ENCODE assay signal across 12 cellular contexts in the genomic region with DNA sequence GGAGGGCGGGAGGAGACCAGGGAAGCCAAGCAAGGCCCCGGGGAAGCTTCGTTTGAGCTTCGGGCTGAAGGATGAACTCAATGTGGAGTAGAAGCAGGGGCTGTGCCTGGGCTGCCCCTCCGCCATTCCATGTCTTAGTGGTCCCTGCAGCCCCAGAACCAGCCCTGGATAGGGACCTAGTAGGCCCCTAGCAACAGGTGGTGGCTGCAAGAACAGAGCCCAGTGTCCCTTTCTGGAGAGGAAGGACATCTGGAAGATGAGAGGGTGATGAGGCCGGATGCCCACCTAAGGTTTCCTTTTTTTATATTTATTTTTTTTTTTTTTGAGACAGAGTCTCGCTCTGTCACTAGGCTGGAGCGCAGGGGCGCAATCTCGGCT. TPM values are rescaled to one million over a fixed set of nuclear protein-coding genes. Genes with fewer than 3 reads are reported as not detected.
A peak's percentile ranks its signal among the peaks of the same experiment; 100 is the strongest.
DNase-seq lines count a peak whose midpoint lies in the region; ATAC-seq, FAIRE-seq and TF ChIP-seq lines count a peak whose summit lies in the region.
"Had no signal": no experiment of that assay in that cellular context is flagged by ENCODE, and none has a peak within 500 bp of the region (broad histone marks: within the 10 kb centered on the region; RNA-seq: fewer than 3 reads in every experiment).

No MANE protein-coding gene starts in this region.

- TF ChIP-seq CTCF in dorsolateral prefrontal cortex (IDR thresholded peaks at IDR 0.05 in 54 of 56, conservative IDR thresholded peaks at IDR 0.05 in 2 of 56; ENCODE audit: low read depth in 1 of 56, partially characterized antibody in 56 of 56) (no peak), neural crest cell (conservative IDR thresholded peaks at IDR 0.05) (no peak), type B pancreatic cell (conservative IDR thresholded peaks at IDR 0.05) (no peak)

- no peak for TF ChIP-seq POLR2A in GM18505 (IDR thresholded peaks at IDR 0.05; ENCODE audit: borderline replicate concordance, extremely low read depth, insufficient read depth, insufficient read length)

- no peak for ATAC-seq in activated naive CD4-positive, alpha-beta T cell treated with anti-CD3 and anti-CD28 coated beads, Interleukin-2, amount 50 U/mL, for 72 hours
- no peak for ATAC-seq in GM18505 (IDR thresholded peaks at IDR 0.05; ENCODE audit: unreplicated experiment)

- H3K36me3 Mint-ChIP-seq in activated naive CD4-positive, alpha-beta T cell treated with anti-CD3 and anti-CD28 coated beads, Interleukin-2, amount 50 U/mL, for 72 hours = peaks cover 16 to 44% of the 10 kb centered on the region in 2 donors
- H3K36me3 Mint-ChIP-seq in neural crest cell (ENCODE audit: low read depth) (peaks cover 7% of the 10 kb centered on the region), type B pancreatic cell (peaks cover 11% of the 10 kb centered on the region)

- FAIRE-seq in urothelium cell line (lab: Jason Lieb, UNC) = no peak

- H3K27ac ChIP-seq in dorsolateral prefrontal cortex = peak overlapping the region in 56 of 59 donors; percentile 40 to 94 (median 83)

- H3K4me3 Mint-ChIP-seq in neural crest cell (no peak overlapping the region), type B pancreatic cell (no peak overlapping the region)
- H3K4me3 Mint-ChIP-seq: central memory CD8-positive, alpha-beta T cell had no signal

- no peak overlapping the region for H3K4me3 ChIP-seq in dorsolateral prefrontal cortex

- H3K27ac Mint-ChIP-seq in activated naive CD4-positive, alpha-beta T cell treated with anti-CD3 and anti-CD28 coated beads, Interleukin-2, amount 50 U/mL, for 72 hours = peak overlapping the region; percentile 89 to 98
- peak overlapping the region; percentile 100 for H3K27ac Mint-ChIP-seq in neural crest cell (ENCODE audit: unreplicated experiment)
- H3K27ac Mint-ChIP-seq in type B pancreatic cell = peak overlapping the region; percentile 78

- intact Hi-C loops in dorsolateral prefrontal cortex (cut with DNase I) = loop anchor here in 1 of 2 donors (2.0 kb wide), 1 partner anchor 48 kb away; no protein-coding TSS in a partner anchor

- no peaks in the 10 kb centered on the region for H3K27me3 ChIP-seq in dorsolateral prefrontal cortex

- H3K9me3 Mint-ChIP-seq in activated naive CD4-positive, alpha-beta T cell treated with anti-CD3 and anti-CD28 coated beads, Interleukin-2, amount 50 U/mL, for 72 hours = no peaks in the 10 kb centered on the region
- H3K9me3 Mint-ChIP-seq in neural crest cell (no peaks in the 10 kb centered on the region), type B pancreatic cell (no peaks in the 10 kb centered on the region)
- H3K9me3 Mint-ChIP-seq: central memory CD8-positive, alpha-beta T cell had no signal

- no peaks in the 10 kb centered on the region for H3K27me3 Mint-ChIP-seq in neural crest cell (ENCODE audit: low read depth)
- no peaks in the 10 kb centered on the region for H3K27me3 Mint-ChIP-seq in type B pancreatic cell
- H3K27me3 Mint-ChIP-seq: central memory CD8-positive, alpha-beta T cell had no signal

- DNase-seq in activated naive CD4-positive, alpha-beta T cell treated with anti-CD3 and anti-CD28 coated beads, Interleukin-2, amount 50 U/mL, for 72 hours (ENCODE audit: low spot score in 2 of 2) = no peak
- no peak for DNase-seq in activated naive CD4-positive, alpha-beta T cell treated with anti-CD3 and anti-CD28 coated beads, Interleukin-2, amount 50 U/mL, for 16 hours
- DNase-seq in dorsolateral prefrontal cortex (no peak), neural crest cell (ENCODE audit: low read depth, low spot score) (no peak), type B pancreatic cell (ENCODE audit: extremely low spot score, unreplicated experiment) (no peak), hippocampal formation (lab: John Stamatoyannopoulos, UW) (no peak), urothelium cell line (ENCODE audit: low spot score) (no peak)
- DNase-seq: KG1, NCI-H510A, SW 1271 had no signal

- H3K4me1 Mint-ChIP-seq in neural crest cell (peaks cover 44% of the 10 kb centered on the region), type B pancreatic cell (ENCODE audit: unreplicated experiment) (peaks cover 26% of the 10 kb centered on the region)

RNA-seq across cellular contexts. Expression of gene ECE1, which starts 27.2 kb away (rescaled TPM):
- 100 to 1,000 TPM; 111 to 118 TPM for total RNA-seq in activated naive CD4-positive, alpha-beta T cell treated with anti-CD3 and anti-CD28 coated beads, Interleukin-2, amount 50 U/mL, for 72 hours
- total RNA-seq in dorsolateral prefrontal cortex (100 to 1,000 TPM in 2 of 120 experiments, 10 to 100 TPM in 118; 38.8 to 122 (median 62.6) TPM), neural crest cell (38.3 and 40.3 TPM in 2 replicates), type B pancreatic cell (ENCODE audit: low replicate concordance) (37.2 and 49.8 TPM in 2 replicates)
